Comparison of ENCODE assay signal across 20 cellular contexts in genomic region chr11:17606206-17607082, GRCh38. TPM values are rescaled to one million over a fixed set of nuclear protein-coding genes. Genes with fewer than 3 reads are reported as not detected.
"Had no signal": no experiment of that assay in that cellular context is flagged by ENCODE, and none has a peak within 500 bp of the region (broad histone marks: within the 10 kb centered on the region; RNA-seq: fewer than 3 reads in every experiment).

No MANE protein-coding gene starts in this region.

- H3K4me3 ChIP-seq: coronary artery, mucosa of descending colon, pancreas, sigmoid colon, upper lobe of right lung had no signal

- H3K36me3 ChIP-seq: brain microvascular endothelial cell, pancreas, sigmoid colon, upper lobe of right lung had no signal

- H3K27ac ChIP-seq: brain microvascular endothelial cell, coronary artery, pancreas, sigmoid colon, upper lobe of right lung had no signal

- H3K27me3 ChIP-seq: brain microvascular endothelial cell, pancreas, sigmoid colon, upper lobe of right lung had no signal

- H3K4me1 ChIP-seq: pancreas, sigmoid colon, upper lobe of right lung had no signal

- DNase-seq: activated B cell treated with CpG ODN at 0.5 μM for 24 hours; activated CD4-positive, alpha-beta T cell treated with anti-CD3 and anti-CD28 coated beads for 4 hours; activated naive CD4-positive, alpha-beta T cell; activated naive CD8-positive, alpha-beta T cell treated with anti-CD3 and anti-CD28 coated beads, Interleukin-2, amount 10 ng/mL, durations not matched to agents 7 days and 5 days; activated T-cell treated with anti-CD3 and anti-CD28 coated beads, Interleukin-2, amount 50 U/mL, for 72 hours; anterior cingulate cortex; brain microvascular endothelial cell; erythroblast; immature natural killer cell; kidney glomerular epithelial cell; mesenchymal stem cell; mucosa of descending colon; naive thymus-derived CD4-positive, alpha-beta T cell; sigmoid colon; stimulated activated CD4-positive, alpha-beta T cell treated with anti-CD3 and anti-CD28 coated beads, Interleukin-4, amount 100 ng/mL, for 24 hours; stimulated activated naive B cell treated with anti-CD40 and anti-IgM and Interleukin-4, amounts not matched to agents 10 μg/mL and 1 μg/mL and 100 μg/mL, for 72 hours; upper lobe of right lung had no signal

- H3K9me3 ChIP-seq: mucosa of descending colon, pancreas, sigmoid colon, upper lobe of right lung had no signal

RNA-seq across cellular contexts. Expression of gene OTOG, which starts 59.4 kb away (rescaled TPM):
- total RNA-seq: activated B cell treated with CpG ODN at 0.5 μM for 24 hours; activated naive CD8-positive, alpha-beta T cell treated with anti-CD3 and anti-CD28 coated beads, Interleukin-2, amount 10 ng/mL, durations not matched to agents 7 days and 5 days; activated T-cell treated with anti-CD3 and anti-CD28 coated beads, Interleukin-2, amount 50 U/mL, for 72 hours; liver; naive thymus-derived CD4-positive, alpha-beta T cell; pancreas; upper lobe of right lung had no signal
- polyA plus RNA-seq: immature natural killer cell; liver; naive thymus-derived CD4-positive, alpha-beta T cell; pancreas had no signal
